In the genomic region with DNA sequence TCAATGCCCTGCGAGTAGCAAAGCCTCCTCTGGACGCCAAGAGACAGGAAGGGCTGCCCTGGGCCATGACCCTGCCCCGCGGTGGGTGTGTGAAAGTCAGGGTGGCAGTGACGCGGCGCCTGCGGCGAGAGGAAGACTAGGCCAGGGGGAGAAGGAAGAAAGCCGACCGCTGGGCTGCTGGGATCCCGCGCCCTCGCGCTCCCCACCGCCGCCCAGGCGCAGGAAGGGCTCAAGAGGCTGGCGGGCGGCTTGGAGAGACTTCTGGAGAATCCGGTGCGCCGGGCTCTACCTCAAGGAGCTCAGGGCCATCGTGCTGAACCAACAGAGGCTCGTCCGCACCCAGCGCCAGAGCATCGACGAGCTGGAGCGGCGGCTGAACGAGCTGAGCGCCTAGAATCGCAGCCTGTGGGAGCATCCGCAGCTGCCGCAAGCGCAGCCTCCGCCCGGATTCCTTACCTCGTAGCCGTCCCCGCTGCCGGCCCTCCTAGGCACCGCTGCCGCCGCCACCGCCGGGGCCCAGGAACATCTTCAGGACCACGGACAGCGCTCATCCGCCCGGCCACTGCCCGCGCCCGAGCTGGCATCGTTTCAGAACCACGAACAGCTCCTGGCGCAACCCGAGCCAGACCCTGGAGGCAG, we compare ENCODE assay signal across 8 cellular contexts.
DNase-seq lines count a peak whose midpoint lies in the region; ATAC-seq and TF ChIP-seq lines count a peak whose summit lies in the region.

No MANE protein-coding gene starts in this region.

- CTCF ChIA-PET in activated CD8-positive, alpha-beta T cell treated with anti-CD3 and anti-CD28 coated beads, Interleukin-2, amount 10 ng/mL, durations not matched to agents 7 days and 5 days (lab: Charles Lee) = interaction anchor here (0.6 to 2.0 kb wide), 3 partner anchors 10 to 45 kb away, joined by 3 to 6 read pairs (median 3); no protein-coding TSS in a partner anchor

- TF ChIP-seq CTCF in right lobe of liver (IDR thresholded peaks at IDR 0.05) = no peak

- H3K9me3 Mint-ChIP-seq in activated CD8-positive, alpha-beta T cell treated with anti-CD3 and anti-CD28 coated beads, Interleukin-2, amount 10 ng/mL, durations not matched to agents 7 days and 5 days (ENCODE audit: insufficient read depth) = no peaks in the 10 kb centered on the region

- POLR2A ChIA-PET in activated CD8-positive, alpha-beta T cell treated with anti-CD3 and anti-CD28 coated beads, Interleukin-2, amount 10 ng/mL, durations not matched to agents 7 days and 5 days (lab: Charles Lee) = no interaction called here

- H3K27ac Mint-ChIP-seq in activated CD8-positive, alpha-beta T cell treated with anti-CD3 and anti-CD28 coated beads, Interleukin-2, amount 10 ng/mL, durations not matched to agents 7 days and 5 days = no peak overlapping the region

- TF ChIP-seq POLR2A in right lobe of liver (IDR thresholded peaks at IDR 0.05) = no peak

- intact Hi-C loops in right lobe of liver (cut with DNase I) = no loop called here

- no peaks in the 10 kb centered on the region for H3K27me3 ChIP-seq in right lobe of liver

- no peaks in the 10 kb centered on the region for H3K36me3 Mint-ChIP-seq in activated CD8-positive, alpha-beta T cell treated with anti-CD3 and anti-CD28 coated beads, Interleukin-2, amount 10 ng/mL, durations not matched to agents 7 days and 5 days (ENCODE audit: low read depth)

- 7% methylated on average over 17 of the region's 59 CpGs for WGBS in right lobe of liver (ENCODE audit: insufficient coverage, low coverage, low lambda C conversion rate, missing lambda C conversion rate)

- no peaks in the 10 kb centered on the region for H3K36me3 ChIP-seq in right lobe of liver

- H3K4me3 Mint-ChIP-seq in activated CD8-positive, alpha-beta T cell treated with anti-CD3 and anti-CD28 coated beads, Interleukin-2, amount 10 ng/mL, durations not matched to agents 7 days and 5 days = no peak overlapping the region

- H3K9me3 ChIP-seq in right lobe of liver = no peaks in the 10 kb centered on the region

- DNase-seq in NCI-H2029 treated with DMSO at 0.1 percent for 48 hours (lab: John Stamatoyannopoulos, UW) (peak; percentile 7), ecto neural progenitor cell (ENCODE audit: low spot score) (peak; percentile 99), right lobe of liver (peak; percentile 74 to 83 (median 79))
- peak; percentile 88 for DNase-seq in activated CD8-positive, alpha-beta T cell treated with anti-CD3 and anti-CD28 coated beads, Interleukin-2, amount 10 ng/mL, durations not matched to agents 7 days and 5 days
- DNase-seq in stimulated activated CD4-positive, alpha-beta T cell treated with anti-CD3 and anti-CD28 coated beads, TNF-alpha, amount 100 ng/mL, for 1 hour (ENCODE audit: low read depth in 3 of 3, low spot score in 1 of 3) = peak; percentile 26 to 65 (median 34)

- H3K4me3 ChIP-seq in right lobe of liver = no peak overlapping the region

- H3K27ac ChIP-seq in right lobe of liver = no peak overlapping the region

- H3K4me1 ChIP-seq in right lobe of liver = peaks cover 0 to 11% (median 3%) of the 10 kb centered on the region in 4 donors

- peaks cover 5% of the 10 kb centered on the region for H3K4me1 Mint-ChIP-seq in activated CD8-positive, alpha-beta T cell treated with anti-CD3 and anti-CD28 coated beads, Interleukin-2, amount 10 ng/mL, durations not matched to agents 7 days and 5 days (ENCODE audit: low read depth)

- peak; percentile 60 for ATAC-seq in GM19043 (IDR thresholded peaks at IDR 0.05; ENCODE audit: low read depth, unreplicated experiment)
- peak; percentile 96 for ATAC-seq in activated CD8-positive, alpha-beta T cell treated with anti-CD3 and anti-CD28 coated beads, Interleukin-2, amount 10 ng/mL, durations not matched to agents 7 days and 5 days
- ATAC-seq in right lobe of liver = peak; percentile 72 to 87 (median 83)
- ATAC-seq in GM21515 (IDR thresholded peaks at IDR 0.05; ENCODE audit: unreplicated experiment) = no peak
- ATAC-seq in HG02588 (IDR thresholded peaks at IDR 0.05; ENCODE audit: unreplicated experiment) = no peak

- peaks cover 23% of the 10 kb centered on the region for H3K27me3 Mint-ChIP-seq in activated CD8-positive, alpha-beta T cell treated with anti-CD3 and anti-CD28 coated beads, Interleukin-2, amount 10 ng/mL, durations not matched to agents 7 days and 5 days (ENCODE audit: low read depth)

Comparison
In these comparisons a context has a peak if more than half of its experiments do, and no peak if none do; other contexts are left out.
1. ATAC-seq: peak in GM19043 (single experiment), activated CD8-positive, alpha-beta T cell treated with anti-CD3 and anti-CD28 coated beads, Interleukin-2, amount 10 ng/mL, durations not matched to agents 7 days and 5 days (single experiment) and right lobe of liver (4 of 4); none in GM21515 (single experiment) and HG02588 (single experiment).
2. DNase-seq: peak in every context shown above with its lines; median percentile 99 in ecto neural progenitor cell; 88 in activated CD8-positive, alpha-beta T cell treated with anti-CD3 and anti-CD28 coated beads, Interleukin-2, amount 10 ng/mL, durations not matched to agents 7 days and 5 days; 79 in right lobe of liver; 34 in stimulated activated CD4-positive, alpha-beta T cell treated with anti-CD3 and anti-CD28 coated beads, TNF-alpha, amount 100 ng/mL, for 1 hour; 7 in NCI-H2029 treated with DMSO at 0.1 percent for 48 hours.